Comparison of ENCODE assay signal across 12 cellular contexts in the genomic region with DNA sequence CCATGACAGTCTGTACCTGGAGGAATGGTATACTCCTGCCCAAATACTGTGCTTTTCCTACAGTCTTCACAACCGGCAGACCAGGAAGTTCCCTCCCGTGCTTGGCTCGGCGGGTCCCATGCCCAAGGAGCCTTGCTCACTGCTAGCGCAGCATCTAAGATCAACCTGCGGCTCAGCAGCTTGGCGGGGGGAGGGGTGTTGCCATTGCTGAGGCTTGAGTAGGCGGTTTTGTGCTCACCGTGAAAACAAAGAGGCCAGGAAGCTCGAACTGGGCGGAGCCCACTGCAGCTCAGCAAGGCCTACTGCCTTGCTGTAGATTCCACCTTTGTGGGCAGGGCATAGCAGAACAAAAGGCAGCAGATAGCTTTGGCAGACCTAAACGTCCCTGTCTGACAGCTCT.
DNase-seq lines count a peak whose midpoint lies in the region; ATAC-seq and TF ChIP-seq lines count a peak whose summit lies in the region.
"Had no signal": no experiment of that assay in that cellular context is flagged by ENCODE, and none has a peak within 500 bp of the region (broad histone marks: within the 10 kb centered on the region; RNA-seq: fewer than 3 reads in every experiment).

No MANE protein-coding gene starts in this region.

- no peak overlapping the region for H3K4me3 ChIP-seq in mesendoderm (ENCODE audit: low read length)
- H3K4me3 ChIP-seq: cardiac muscle cell, skin epidermis had no signal

- H4K8ac ChIP-seq in mesendoderm (ENCODE audit: low read depth, low read length), result no peak overlapping the region

- H3K4ac ChIP-seq in mesendoderm (ENCODE audit: low read depth, low read length), result no peak overlapping the region

- peak; percentile 88 for ATAC-seq in WTC11
- ATAC-seq in HG03565 (IDR thresholded peaks at IDR 0.05; ENCODE audit: unreplicated experiment), result no peak
- ATAC-seq in GM18870 (IDR thresholded peaks at IDR 0.05; ENCODE audit: unreplicated experiment), result no peak
- ATAC-seq: SK-N-SH treated with all-trans-retinoic acid at 6 μM for 48 hours had no signal

- POLR2A ChIA-PET in WTC11 (lab: Charles Lee), result interaction anchor here (1.1 kb wide), 1 partner anchor 175 kb away, joined by 4 read pairs; the partner anchor contains the start of gene SLC7A3

- BruUV-seq in Calu3 (replicated peaks; lab: Mats Ljungman, UMichigan), result no TSS peak

- CTCF ChIA-PET in WTC11 (lab: Charles Lee), result interaction anchor here (0.5 to 1.6 kb wide), 5 partner anchors 14 to 301 kb away, joined by 3 to 5 read pairs (median 3); no protein-coding TSS in a partner anchor
- CTCF ChIA-PET in Calu3 (lab: Charles Lee), result no interaction called here

- H4K5ac ChIP-seq in mesendoderm (ENCODE audit: low read length), result no peak overlapping the region

- H3K9ac ChIP-seq in mesendoderm (ENCODE audit: low read length), result no peak overlapping the region

- H2BK120ac ChIP-seq in mesendoderm (ENCODE audit: low read depth, low read length), result no peak overlapping the region

- H3K4me2 ChIP-seq in mesendoderm (ENCODE audit: low read length), result no peak overlapping the region

- H3K23ac ChIP-seq in mesendoderm (ENCODE audit: low read length), result no peak overlapping the region

- H2BK5ac ChIP-seq in mesendoderm (ENCODE audit: low read length), result no peak overlapping the region

- H3K36me3 ChIP-seq in mesendoderm (ENCODE audit: control insufficient read depth, insufficient read depth, low read length), result no peaks in the 10 kb centered on the region
- H3K36me3 ChIP-seq: cardiac muscle cell had no signal

- no peaks in the 10 kb centered on the region for H3K27me3 ChIP-seq in mesendoderm (ENCODE audit: insufficient read depth, low read length, poor library complexity)
- H3K27me3 ChIP-seq: cardiac muscle cell had no signal

- no peak for TF ChIP-seq CTCF in WTC11 (IDR thresholded peaks at IDR 0.05)
- TF ChIP-seq CTCF in Calu3 (IDR thresholded peaks at IDR 0.05; ENCODE audit: unreplicated experiment), result no peak

- H3K4me1 Mint-ChIP-seq in WTC11 (peaks cover 3% of the 10 kb centered on the region; the same call in 1 of the 2 replicates), Calu3 (ENCODE audit: low read depth, unreplicated experiment) (no peaks in the 10 kb centered on the region)

- no peak overlapping the region for H2BK15ac ChIP-seq in mesendoderm (replicated peaks; ENCODE audit: low read depth)

- no peak overlapping the region for H3K56ac ChIP-seq in mesendoderm (ENCODE audit: low read length)

- no peak overlapping the region for H3K4me3 Mint-ChIP-seq in WTC11
- no peak overlapping the region for H3K4me3 Mint-ChIP-seq in Calu3 (ENCODE audit: low read depth, unreplicated experiment)

- H3K27ac Mint-ChIP-seq in WTC11, result no peak overlapping the region
- H3K27ac Mint-ChIP-seq in Calu3 (ENCODE audit: unreplicated experiment), result no peak overlapping the region

- no peaks in the 10 kb centered on the region for H3K79me1 ChIP-seq in mesendoderm (ENCODE audit: low read length)

- no peaks in the 10 kb centered on the region for H3K4me1 ChIP-seq in mesendoderm (ENCODE audit: control insufficient read depth, low read depth, low read length)

- peaks cover 24% of the 10 kb centered on the region for H3K36me3 Mint-ChIP-seq in WTC11
- H3K36me3 Mint-ChIP-seq in Calu3 (ENCODE audit: insufficient read depth, unreplicated experiment), result no peaks in the 10 kb centered on the region

- intact Hi-C loops in Calu3 (cut with micrococcal nuclease; ENCODE audit: unreplicated experiment), result no loop called here

- WGBS in mesendoderm (ENCODE audit: extremely low coverage, insufficient coverage, low lambda C conversion rate), result no CpG with 5 or more reads among the region's 12 CpGs

- no peak overlapping the region for H3K18ac ChIP-seq in mesendoderm (ENCODE audit: low read length)

- H3K27ac ChIP-seq in mesendoderm (ENCODE audit: low read depth, low read length), result no peak overlapping the region
- H3K27ac ChIP-seq: cardiac muscle cell had no signal

- peak; percentile 55 for DNase-seq in WTC11 (ENCODE audit: low spot score)
- DNase-seq in activated T-cell treated with anti-CD3 and anti-CD28 coated beads, Interleukin-2, amount 50 U/mL, for 48 hours, result peak; percentile 63 to 72
- DNase-seq in mesendoderm, result peak; percentile 48
- peak; percentile 64 for DNase-seq in stimulated activated CD8-positive, alpha-beta memory T cell treated with anti-CD3 and anti-CD28 coated beads, Interleukin-4, amount 100 ng/mL, for 48 hours
- DNase-seq in Calu3, result no peak
- no peak for DNase-seq in SK-N-DZ (ENCODE audit: low spot score)
- DNase-seq: NCI-H226 had no signal

- H3K79me2 ChIP-seq in mesendoderm (ENCODE audit: control insufficient read depth, insufficient read depth, low read length), result no peaks in the 10 kb centered on the region

- H2AK5ac ChIP-seq in mesendoderm (ENCODE audit: low read length), result no peak overlapping the region

- H3K9me3 Mint-ChIP-seq in WTC11 (peaks cover 30% of the 10 kb centered on the region), Calu3 (ENCODE audit: low read depth, unreplicated experiment) (no peaks in the 10 kb centered on the region)

- H3K27me3 Mint-ChIP-seq in WTC11 (ENCODE audit: low read depth) (peaks cover 4% of the 10 kb centered on the region; the same call in 1 of the 2 replicates), Calu3 (ENCODE audit: unreplicated experiment) (peaks cover 57% of the 10 kb centered on the region)

TF ChIP-seq in WTC11, 78 proteins besides CTCF, POLR2A, EP300 and RAD21:
- TF ChIP-seq TP53 (CRISPR knock-in tag; IDR thresholded peaks at IDR 0.05), result no peak
- TF ChIP-seq ZNF671 (CRISPR knock-in tag; IDR thresholded peaks at IDR 0.05), result no peak
- TF ChIP-seq ELF4 (CRISPR knock-in tag; IDR thresholded peaks at IDR 0.05; ENCODE audit: low read depth), result no peak
- no peak for TF ChIP-seq NR3C1 (CRISPR knock-in tag; conservative IDR thresholded peaks at IDR 0.05; ENCODE audit: low read depth)
- TF ChIP-seq FOXK1 (CRISPR knock-in tag; IDR thresholded peaks at IDR 0.05), result 0 out of 2 replicates have a peak, but pooled peaks have one; percentile 30
- TF ChIP-seq CREM (CRISPR knock-in tag; IDR thresholded peaks at IDR 0.05), result no peak
- TF ChIP-seq, protein P1, sequence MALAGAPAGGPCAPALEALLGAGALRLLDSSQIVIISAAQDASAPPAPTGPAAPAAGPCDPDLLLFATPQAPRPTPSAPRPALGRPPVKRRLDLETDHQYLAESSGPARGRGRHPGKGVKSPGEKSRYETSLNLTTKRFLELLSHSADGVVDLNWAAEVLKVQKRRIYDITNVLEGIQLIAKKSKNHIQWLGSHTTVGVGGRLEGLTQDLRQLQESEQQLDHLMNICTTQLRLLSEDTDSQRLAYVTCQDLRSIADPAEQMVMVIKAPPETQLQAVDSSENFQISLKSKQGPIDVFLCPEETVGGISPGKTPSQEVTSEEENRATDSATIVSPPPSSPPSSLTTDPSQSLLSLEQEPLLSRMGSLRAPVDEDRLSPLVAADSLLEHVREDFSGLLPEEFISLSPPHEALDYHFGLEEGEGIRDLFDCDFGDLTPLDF (CRISPR knock-in tag; IDR thresholded peaks at IDR 0.05), result no peak
- TF ChIP-seq ATF1 (CRISPR knock-in tag; IDR thresholded peaks at IDR 0.05), result no peak

Comparison
In these comparisons a context has a peak if more than half of its experiments do, and no peak if none do; other contexts are left out.
1. DNase-seq: peak in WTC11 (single experiment), activated T-cell treated with anti-CD3 and anti-CD28 coated beads, Interleukin-2, amount 50 U/mL, for 48 hours (2 of 2), mesendoderm (single experiment) and stimulated activated CD8-positive, alpha-beta memory T cell treated with anti-CD3 and anti-CD28 coated beads, Interleukin-4, amount 100 ng/mL, for 48 hours (single experiment); none in Calu3 (single experiment) and SK-N-DZ (single experiment).